ENCODE assay signal across 1 cellular context in the genomic region with DNA sequence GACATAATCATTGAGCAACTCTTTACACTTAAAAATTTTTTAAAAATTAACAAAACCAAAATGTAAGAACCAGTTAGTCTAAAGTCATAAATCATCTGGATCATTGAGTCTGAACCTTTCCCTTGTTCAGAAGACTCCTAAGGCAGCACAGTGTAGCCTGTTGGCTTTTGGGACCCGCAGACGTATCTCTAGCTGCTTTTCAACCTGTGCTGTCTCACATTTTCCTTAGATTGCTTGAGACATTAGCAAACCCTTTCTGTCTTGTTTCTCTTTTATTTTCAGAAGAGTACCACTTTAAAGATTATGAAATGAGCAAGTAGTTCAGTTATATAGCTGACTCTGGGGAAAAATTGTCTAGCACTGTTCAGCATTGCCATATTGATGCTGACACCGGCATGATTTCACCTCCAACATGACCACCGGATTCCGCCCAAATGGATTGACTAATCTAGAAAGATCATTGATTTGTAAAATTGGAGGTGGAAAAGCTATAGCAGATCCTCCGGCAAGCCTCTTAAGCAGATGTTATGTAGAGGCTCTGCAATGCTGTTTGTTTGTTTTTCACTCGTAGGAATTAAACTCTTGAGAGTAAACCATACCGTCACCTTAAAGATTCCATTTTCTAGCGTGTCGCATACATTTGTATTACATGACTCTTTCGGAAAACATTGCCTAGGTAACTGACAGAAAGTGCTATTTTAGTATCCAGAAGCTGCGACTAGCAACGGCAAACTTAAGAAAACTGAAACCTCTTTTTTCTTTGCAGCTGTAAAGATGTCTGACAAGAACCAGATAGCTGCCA.
TF ChIP-seq lines count a peak whose summit lies in the region.

No MANE protein-coding gene starts in this region.

TF ChIP-seq in IMR-90, 13 proteins besides CTCF, POLR2A, EP300 and RAD21 (continued from another document):
- TF ChIP-seq, protein P1, sequence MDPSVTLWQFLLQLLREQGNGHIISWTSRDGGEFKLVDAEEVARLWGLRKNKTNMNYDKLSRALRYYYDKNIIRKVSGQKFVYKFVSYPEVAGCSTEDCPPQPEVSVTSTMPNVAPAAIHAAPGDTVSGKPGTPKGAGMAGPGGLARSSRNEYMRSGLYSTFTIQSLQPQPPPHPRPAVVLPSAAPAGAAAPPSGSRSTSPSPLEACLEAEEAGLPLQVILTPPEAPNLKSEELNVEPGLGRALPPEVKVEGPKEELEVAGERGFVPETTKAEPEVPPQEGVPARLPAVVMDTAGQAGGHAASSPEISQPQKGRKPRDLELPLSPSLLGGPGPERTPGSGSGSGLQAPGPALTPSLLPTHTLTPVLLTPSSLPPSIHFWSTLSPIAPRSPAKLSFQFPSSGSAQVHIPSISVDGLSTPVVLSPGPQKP (IDR thresholded peaks at IDR 0.05; ENCODE audit: borderline replicate concordance, low read depth, low read length): no peak
- TF ChIP-seq CHD1 (IDR thresholded peaks at IDR 0.05; ENCODE audit: low read depth, low read length) (no peak), RFX5 (IDR thresholded peaks at IDR 0.05; ENCODE audit: low read depth, low read length) (no peak), SMC3 (IDR thresholded peaks at IDR 0.05; ENCODE audit: low read depth, low read length) (no peak), MAZ (IDR thresholded peaks at IDR 0.05; ENCODE audit: borderline replicate concordance, low read depth, low read length) (no peak), RCOR1 (IDR thresholded peaks at IDR 0.05; ENCODE audit: insufficient replicate concordance, low read length) (no peak), FOS (IDR thresholded peaks at IDR 0.05; ENCODE audit: low read depth, low read length) (no peak), USF2 (IDR thresholded peaks at IDR 0.05; ENCODE audit: low read depth, low read length) (no peak), NFE2L2 (IDR thresholded peaks at IDR 0.05; ENCODE audit: low read depth, low read length) (no peak)
